ENCODE assay signal across 1 cellular context in genomic region chr1:16122361-16122881, GRCh38.
TF ChIP-seq lines count a peak whose summit lies in the region.

No MANE protein-coding gene starts in this region.

TF ChIP-seq in HepG2, 621 proteins besides CTCF, POLR2A, EP300 and RAD21 (continued from another document and continues in another):
- no peak for TF ChIP-seq KIAA2018 (CRISPR knock-in tag; IDR thresholded peaks at IDR 0.05; ENCODE audit: borderline replicate concordance)
- no peak for TF ChIP-seq ARID5B (CRISPR knock-in tag; IDR thresholded peaks at IDR 0.05)
- no peak for TF ChIP-seq ZNF331 (CRISPR knock-in tag; IDR thresholded peaks at IDR 0.05)
- TF ChIP-seq ATF7-NPFF (CRISPR knock-in tag; IDR thresholded peaks at IDR 0.05; ENCODE audit: low read depth) = no peak
- TF ChIP-seq ZNF567 (CRISPR knock-in tag; IDR thresholded peaks at IDR 0.05; ENCODE audit: borderline replicate concordance) = no peak
- no peak for TF ChIP-seq LBX2 (CRISPR knock-in tag; IDR thresholded peaks at IDR 0.05; ENCODE audit: borderline replicate concordance)
- no peak for TF ChIP-seq RNF2 (conservative IDR thresholded peaks at IDR 0.05; ENCODE audit: low read depth)
- no peak for TF ChIP-seq ZNF10 (CRISPR knock-in tag; IDR thresholded peaks at IDR 0.05; ENCODE audit: borderline replicate concordance, low read depth)
- peak; percentile 93 for TF ChIP-seq AGO2 (optimal IDR thresholded peaks at IDR 0.05; ENCODE audit: low read depth, low read length)
- TF ChIP-seq ZNF136 (CRISPR knock-in tag; IDR thresholded peaks at IDR 0.05; ENCODE audit: low read depth) = no peak
- 0 out of 2 replicates have a peak, but pooled peaks have one; percentile 21 for TF ChIP-seq ARNTL (CRISPR knock-in tag; IDR thresholded peaks at IDR 0.05)
- no peak for TF ChIP-seq ZNF644 (CRISPR knock-in tag; IDR thresholded peaks at IDR 0.05; ENCODE audit: low read depth)
- TF ChIP-seq HDAC2 (CRISPR knock-in tag; IDR thresholded peaks at IDR 0.05) = no peak
- TF ChIP-seq NR1H2 (CRISPR knock-in tag; IDR thresholded peaks at IDR 0.05; ENCODE audit: borderline replicate concordance, low read depth) = no peak
- TF ChIP-seq ZNF337 (CRISPR knock-in tag; IDR thresholded peaks at IDR 0.05; ENCODE audit: borderline replicate concordance, low read depth) = no peak
- no peak for TF ChIP-seq AKNA (CRISPR knock-in tag; IDR thresholded peaks at IDR 0.05; ENCODE audit: borderline replicate concordance)
- no peak for TF ChIP-seq BORCS8-MEF2B (CRISPR knock-in tag; IDR thresholded peaks at IDR 0.05)
- no peak for TF ChIP-seq ZMYM2 (CRISPR knock-in tag; IDR thresholded peaks at IDR 0.05)
- TF ChIP-seq ETV5 (CRISPR knock-in tag; IDR thresholded peaks at IDR 0.05; ENCODE audit: borderline replicate concordance) = 0 out of 2 replicates have a peak, but pooled peaks have one; percentile 18
- no peak for TF ChIP-seq ATF6 (CRISPR knock-in tag; conservative IDR thresholded peaks at IDR 0.05)
- TF ChIP-seq ZNF24 (IDR thresholded peaks at IDR 0.05) = no peak
- TF ChIP-seq ZBTB38 (CRISPR knock-in tag; IDR thresholded peaks at IDR 0.05) = 0 out of 2 replicates have a peak, but pooled peaks have one; percentile 31
- TF ChIP-seq ZNF343 (CRISPR knock-in tag; IDR thresholded peaks at IDR 0.05) = no peak
- TF ChIP-seq POLR2AphosphoS2 (IDR thresholded peaks at IDR 0.05; ENCODE audit: low read depth, low read length) = no peak
- no peak for TF ChIP-seq SNAPC2 (CRISPR knock-in tag; IDR thresholded peaks at IDR 0.05)
- no peak for TF ChIP-seq GZF1 (CRISPR knock-in tag; IDR thresholded peaks at IDR 0.05)
- no peak for TF ChIP-seq SRSF4 (IDR thresholded peaks at IDR 0.05; ENCODE audit: low read depth, low read length, poor library complexity, severe bottlenecking)
- 0 out of 2 replicates have a peak, but pooled peaks have one; percentile 15 for TF ChIP-seq TFDP1 (CRISPR knock-in tag; IDR thresholded peaks at IDR 0.05; ENCODE audit: borderline replicate concordance)
- no peak for TF ChIP-seq ZSCAN31 (CRISPR knock-in tag; IDR thresholded peaks at IDR 0.05; ENCODE audit: low read depth)
- no peak for TF ChIP-seq UBTF (CRISPR knock-in tag; IDR thresholded peaks at IDR 0.05)
